In genomic region chr1:65856591-65856990, GRCh38 we compare ENCODE assay signal across 7 cellular contexts.
DNase-seq lines count a peak whose midpoint lies in the region; TF ChIP-seq lines count a peak whose summit lies in the region.
"Not testable (repeated sequence)": the region's sequence is repeated elsewhere in the genome, so short reads cannot be mapped to it uniquely, and the experiment has no call there.

No MANE protein-coding gene starts in this region.

- H3K4me3 ChIP-seq in AG10803 (ENCODE audit: low read length); astrocyte of the cerebellum (ENCODE audit: low read depth, low read length); neural progenitor cell: not testable (repeated sequence)

- in situ Hi-C loops in astrocyte of the cerebellum (cut with HindIII; ENCODE audit: low sequenced_read_pairs): not testable (repeated sequence)

- not testable (repeated sequence) for H3K4me2 ChIP-seq in neural progenitor cell

- not testable (repeated sequence) for H3K27me3 Mint-ChIP-seq in neural progenitor cell (ENCODE audit: insufficient read depth, low read depth)

- H4K20me1 ChIP-seq in neural progenitor cell (ENCODE audit: low read depth): not testable (repeated sequence)

- H3K9me3 ChIP-seq in neural progenitor cell (ENCODE audit: low read depth): not testable (repeated sequence)

- not testable (repeated sequence) for H3K79me2 ChIP-seq in neural progenitor cell (ENCODE audit: low read depth)

- H3K4me1 Mint-ChIP-seq in neural progenitor cell: not testable (repeated sequence)

- not testable (repeated sequence) for H3K4me3 Mint-ChIP-seq in neural progenitor cell

- not testable (repeated sequence) for H3K9ac ChIP-seq in neural progenitor cell

- not testable (repeated sequence) for H3K4me1 ChIP-seq in neural progenitor cell

- peak; percentile 31 for DNase-seq in AG10803 (ENCODE audit: low read depth)
- peak; percentile 4 for DNase-seq in HS-5 (ENCODE audit: low read depth)
- DNase-seq in NCI-H226: peak; percentile 77
- DNase-seq in astrocyte of the cerebellum (ENCODE audit: low read depth): peak; percentile 52
- DNase-seq in glomerular visceral epithelial cell (ENCODE audit: extremely low spot score): peak; percentile 75
- DNase-seq in neural progenitor cell (ENCODE audit: low spot score): peak; percentile 56
- DNase-seq in renal cortical epithelial cell (ENCODE audit: low read depth): peak; percentile 15

- not testable (repeated sequence) for H3K36me3 ChIP-seq in neural progenitor cell

- H3K9me3 Mint-ChIP-seq in neural progenitor cell: not testable (repeated sequence)

- H3K27ac ChIP-seq in neural progenitor cell: not testable (repeated sequence)

- not testable (repeated sequence) for H3K36me3 Mint-ChIP-seq in neural progenitor cell

- not testable (repeated sequence) for H3K27ac Mint-ChIP-seq in neural progenitor cell

- H2AFZ ChIP-seq in neural progenitor cell (replicated peaks): not testable (repeated sequence)

- not testable (repeated sequence) for H3F3A ChIP-seq in neural progenitor cell (ENCODE audit: low read depth)

- H3K27me3 ChIP-seq in neural progenitor cell: not testable (repeated sequence)

- TF ChIP-seq CTCF in AG10803 (conservative IDR thresholded peaks at IDR 0.05; ENCODE audit: low read length); astrocyte of the cerebellum (IDR thresholded peaks at IDR 0.05; ENCODE audit: low read depth, low read length, missing control alignments); neural progenitor cell (IDR thresholded peaks at IDR 0.05): not testable (repeated sequence)

Comparison
In these comparisons a context has a peak if more than half of its experiments do, and no peak if none do; other contexts are left out.
1. DNase-seq: peak in every context shown above with its lines; median percentile 77 in NCI-H226; 75 in glomerular visceral epithelial cell; 56 in neural progenitor cell; 52 in astrocyte of the cerebellum; 31 in AG10803; 15 in renal cortical epithelial cell; 4 in HS-5.